Comparison of ENCODE assay signal across 1 cellular context in genomic region chrX:153620576-153620975, GRCh38.
TF ChIP-seq lines count a peak whose summit lies in the region.

No MANE protein-coding gene starts in this region.

TF ChIP-seq in endothelial cell of umbilical vein, 7 proteins besides CTCF, POLR2A, EP300 and RAD21 (continued from another document):
- no peak for TF ChIP-seq JUN (IDR thresholded peaks at IDR 0.05; ENCODE audit: borderline replicate concordance, insufficient read depth, insufficient read length, low read depth)
